ENCODE assay signal across 1 cellular context in the genomic region with DNA sequence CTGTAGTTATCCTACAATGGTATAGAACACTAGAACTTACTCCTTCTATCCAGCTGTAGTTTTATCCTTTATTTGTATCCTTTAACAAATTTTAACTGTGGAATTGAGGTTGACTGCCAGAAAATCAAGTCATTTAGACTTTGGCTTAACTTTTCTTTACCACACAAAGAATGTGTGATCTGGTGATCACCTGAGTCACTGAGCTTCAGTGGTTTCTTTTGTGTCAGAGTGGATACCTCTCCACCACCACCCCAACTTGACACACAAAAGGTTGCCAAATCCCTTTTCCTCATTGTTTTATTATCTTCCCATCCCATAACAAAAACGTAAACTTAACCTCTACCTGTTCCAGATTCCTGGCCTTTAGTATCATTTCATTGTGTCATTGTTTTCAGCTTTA.
TF ChIP-seq lines count a peak whose summit lies in the region.

No MANE protein-coding gene starts in this region.

TF ChIP-seq in SK-N-SH treated with all-trans-retinoic acid at 6 μM for 48 hours, 23 proteins besides CTCF, POLR2A, EP300 and RAD21 (continued from another document):
- TF ChIP-seq ZC3H10 (CRISPR knock-in tag; IDR thresholded peaks at IDR 0.05) = no peak
TF ChIP-seq in SK-N-SH treated with all-trans-retinoic acid at 6 μM for 48 hours: peak in this region for 0.
